In genomic region chr3:101675709-101676218, GRCh38 we compare ENCODE assay signal across 9 cellular contexts. TPM values are rescaled to one million over a fixed set of nuclear protein-coding genes. Genes with fewer than 3 reads are reported as not detected.
DNase-seq lines count a peak whose midpoint lies in the region; ATAC-seq and TF ChIP-seq lines count a peak whose summit lies in the region.
"Had no signal": no experiment of that assay in that cellular context is flagged by ENCODE, and none has a peak within 500 bp of the region (broad histone marks: within the 10 kb centered on the region; RNA-seq: fewer than 3 reads in every experiment).

No MANE protein-coding gene starts in this region.

- H3K9me3 ChIP-seq in HEK293 (ENCODE audit: control insufficient read depth, insufficient read depth, low read depth, low read length) (no peaks in the 10 kb centered on the region), iPS-15b (ENCODE audit: control insufficient read depth, insufficient read depth, low read length) (no peaks in the 10 kb centered on the region)

- peaks cover 0 to 25% of the 10 kb centered on the region in 2 experiments; a peak in 1 of 3 replicates for H3K36me3 ChIP-seq in HEK293 (ENCODE audit: control insufficient read depth in 2 of 2, insufficient read depth in 1 of 2, low read length in 2 of 2)
- H3K36me3 ChIP-seq in iPS-15b (ENCODE audit: control insufficient read depth, insufficient read depth, low read length), result peaks cover 14% of the 10 kb centered on the region

- H3K4me1 Mint-ChIP-seq in activated naive CD8-positive, alpha-beta T cell treated with anti-CD3 and anti-CD28 coated beads for 36 hours, result peaks cover 48% of the 10 kb centered on the region
- H3K4me1 Mint-ChIP-seq in stimulated activated naive CD8-positive, alpha-beta T cell treated with anti-CD3 and anti-CD28 coated beads, Interleukin-15, amount 100 ng/mL, for 72 hours, result peaks cover 66% of the 10 kb centered on the region

- ATAC-seq in stimulated activated naive CD8-positive, alpha-beta T cell treated with anti-CD3 and anti-CD28 coated beads, Interleukin-15, amount 100 ng/mL, for 72 hours, result no peak
- ATAC-seq in GM21619 (IDR thresholded peaks at IDR 0.05; ENCODE audit: unreplicated experiment), result no peak
- ATAC-seq in HG02973 (IDR thresholded peaks at IDR 0.05; ENCODE audit: unreplicated experiment), result no peak
- ATAC-seq in GM21360 (IDR thresholded peaks at IDR 0.05; ENCODE audit: unreplicated experiment), result no peak

- no peak for TF ChIP-seq CTCF in HEK293 (tag by site-specific recombination; IDR thresholded peaks at IDR 0.05)

- CTCF ChIA-PET in HEK293 (lab: Yijun Ruan, JAX), result interaction anchor here (1.1 to 1.2 kb wide), 2 partner anchors 9 to 553 kb away, joined by 4 to 5 read pairs; no protein-coding TSS in a partner anchor

- H3K27me3 Mint-ChIP-seq in activated naive CD8-positive, alpha-beta T cell treated with anti-CD3 and anti-CD28 coated beads for 36 hours, result no peaks in the 10 kb centered on the region
- H3K27me3 Mint-ChIP-seq in stimulated activated naive CD8-positive, alpha-beta T cell treated with anti-CD3 and anti-CD28 coated beads, Interleukin-15, amount 100 ng/mL, for 72 hours, result no peaks in the 10 kb centered on the region

- peak overlapping the region; percentile 94 for H3K4me3 ChIP-seq in HEK293 (ENCODE audit: low read depth, low read length)
- peak overlapping the region; percentile 96 for H3K4me3 ChIP-seq in iPS-15b (ENCODE audit: low read depth, low read length)

- peak overlapping the region; percentile 90 for H3K4me3 Mint-ChIP-seq in activated naive CD8-positive, alpha-beta T cell treated with anti-CD3 and anti-CD28 coated beads for 36 hours
- H3K4me3 Mint-ChIP-seq in stimulated activated naive CD8-positive, alpha-beta T cell treated with anti-CD3 and anti-CD28 coated beads, Interleukin-15, amount 100 ng/mL, for 72 hours, result peak overlapping the region; percentile 95 to 96

- POLR2A ChIA-PET in HEK293 (lab: Yijun Ruan, JAX), result interaction anchor here (1.1 to 3.6 kb wide), 5 partner anchors 11 to 102 kb away, joined by 3 to 65 read pairs (median 8); partner anchors contain the start of genes CEP97, PCNP and RPL24

- H3K4me1 ChIP-seq in HEK293 (ENCODE audit: control insufficient read depth, insufficient read depth, low read length), result no peaks in the 10 kb centered on the region
- H3K4me1 ChIP-seq in iPS-15b (ENCODE audit: control insufficient read depth, insufficient read depth, low read length), result no peaks in the 10 kb centered on the region

- H3K27ac Mint-ChIP-seq in activated naive CD8-positive, alpha-beta T cell treated with anti-CD3 and anti-CD28 coated beads for 36 hours, result peak overlapping the region; percentile 93
- H3K27ac Mint-ChIP-seq in stimulated activated naive CD8-positive, alpha-beta T cell treated with anti-CD3 and anti-CD28 coated beads, Interleukin-15, amount 100 ng/mL, for 72 hours, result peak overlapping the region; percentile 94 to 95

- no peaks in the 10 kb centered on the region for H3K9me3 Mint-ChIP-seq in activated naive CD8-positive, alpha-beta T cell treated with anti-CD3 and anti-CD28 coated beads for 36 hours
- no peaks in the 10 kb centered on the region for H3K9me3 Mint-ChIP-seq in stimulated activated naive CD8-positive, alpha-beta T cell treated with anti-CD3 and anti-CD28 coated beads, Interleukin-15, amount 100 ng/mL, for 72 hours

- H3K27ac ChIP-seq in HEK293 (ENCODE audit: extremely low read depth, low read depth, low read length), result 0 out of 2 replicates have a peak overlapping the region, but pooled peaks have one; percentile 29

- H3K36me3 Mint-ChIP-seq in activated naive CD8-positive, alpha-beta T cell treated with anti-CD3 and anti-CD28 coated beads for 36 hours, result peaks cover 42% of the 10 kb centered on the region

- H3K27me3 ChIP-seq in iPS-15b (ENCODE audit: control insufficient read depth, insufficient read depth, low read length), result no peaks in the 10 kb centered on the region

- no peak overlapping the region for H3K9ac ChIP-seq in iPS-15b (ENCODE audit: low read depth, low read length)

- no peak for DNase-seq in activated naive CD8-positive, alpha-beta T cell treated with anti-CD3 and anti-CD28 coated beads for 36 hours
- no peak for DNase-seq in stimulated activated naive CD8-positive, alpha-beta T cell treated with anti-CD3 and anti-CD28 coated beads, Interleukin-15, amount 100 ng/mL, for 72 hours
- DNase-seq in activated CD4-positive, alpha-beta T cell treated with anti-CD3 and anti-CD28 coated beads, Interleukin-2, amount 50 U/mL, for 4 hours, result no peak
- DNase-seq: NCI-H1417 had no signal

TF ChIP-seq in HEK293, 187 proteins besides CTCF, POLR2A, EP300 and RAD21:
- TF ChIP-seq ZNF335 (tag by site-specific recombination; conservative IDR thresholded peaks at IDR 0.05) (0 out of 2 replicates have a peak, but pooled peaks have one; percentile 6), ZNF274 (IDR thresholded peaks at IDR 0.05; ENCODE audit: low read length) (no peak), ZNF274 (tag by site-specific recombination; IDR thresholded peaks at IDR 0.05; ENCODE audit: borderline replicate concordance) (no peak), ZNF600 (tag by site-specific recombination; IDR thresholded peaks at IDR 0.05) (peak; percentile 16; the same call in 1 of the 2 replicates), ZNF366 (tag by site-specific recombination; conservative IDR thresholded peaks at IDR 0.05) (peak; percentile 52), ZXDB (tag by site-specific recombination; IDR thresholded peaks at IDR 0.05) (0 out of 2 replicates have a peak, but pooled peaks have one; percentile 21), ATF2 (tag by site-specific recombination; IDR thresholded peaks at IDR 0.05; ENCODE audit: low read depth) (no peak)

RNA-seq across cellular contexts. Expression of gene ZBTB11, which starts 1.2 kb away (rescaled TPM):
- total RNA-seq in activated naive CD8-positive, alpha-beta T cell treated with anti-CD3 and anti-CD28 coated beads for 36 hours, result 10 to 100 TPM; 23.8 to 24.3 TPM

RNA-seq across cellular contexts. Expression of gene RPL24, which starts 10.8 kb away (rescaled TPM):
- total RNA-seq in activated naive CD8-positive, alpha-beta T cell treated with anti-CD3 and anti-CD28 coated beads for 36 hours, result 1,000 to 10,000 TPM; 1,777 TPM

RNA-seq across cellular contexts. Expression of gene CEP97, which starts 48.6 kb away (rescaled TPM):
- total RNA-seq in activated naive CD8-positive, alpha-beta T cell treated with anti-CD3 and anti-CD28 coated beads for 36 hours, result 10 to 100 TPM; 16.1 to 17.1 TPM
